12 cellular contexts compared by ENCODE assay signal in genomic region chr22:39173050-39173706, GRCh38. TPM values are rescaled to one million over a fixed set of nuclear protein-coding genes. Genes with fewer than 3 reads are reported as not detected.
A peak's percentile ranks its signal among the peaks of the same experiment; 100 is the strongest.
DNase-seq lines count a peak whose midpoint lies in the region; ATAC-seq and TF ChIP-seq lines count a peak whose summit lies in the region.
"Had no signal": no experiment of that assay in that cellular context is flagged by ENCODE, and none has a peak within 500 bp of the region (broad histone marks: within the 10 kb centered on the region; RNA-seq: fewer than 3 reads in every experiment).

No MANE protein-coding gene starts in this region.

- H3K27me3 ChIP-seq in H9 (ENCODE audit: insufficient read depth, low read length), result no peaks in the 10 kb centered on the region
- no peaks in the 10 kb centered on the region for H3K27me3 ChIP-seq in lung (ENCODE audit: control insufficient read depth, insufficient read depth)
- peaks cover 0 to 8% (median 0%) of the 10 kb centered on the region in 7 donors for H3K27me3 ChIP-seq in spleen (replicated peaks in 1 of 7)
- no peaks in the 10 kb centered on the region for H3K27me3 ChIP-seq in A673 (replicated peaks; ENCODE audit: insufficient read depth, low read depth, low read length, poor library complexity)

- no peaks in the 10 kb centered on the region for H3K79me1 ChIP-seq in H9 (ENCODE audit: insufficient read depth, low read depth, low read length, poor library complexity, severe bottlenecking)

- H3K36me3 Mint-ChIP-seq in H9 (ENCODE audit: insufficient read depth in 1 of 3, low read depth in 3 of 3), result no peaks in the 10 kb centered on the region
- no peaks in the 10 kb centered on the region for H3K36me3 Mint-ChIP-seq in activated T-helper 1 cell treated with anti-CD3 and anti-CD28 coated beads, Interleukin-12 subunit alpha, Interleukin-12 subunit beta, Interleukin-2, Interleukin-4 antibody, amounts not matched to agents 30 ng/mL and 10 ng/mL and 1 ng/mL, durations not matched to agents 14 hours and 24 hours and 36 hours (ENCODE audit: low read depth)

- H4K91ac ChIP-seq in H9 (ENCODE audit: insufficient read length, low read depth, low read length), result peak overlapping the region; percentile 92

- H2BK12ac ChIP-seq in H9 (ENCODE audit: insufficient read length, low read depth, low read length), result peak overlapping the region; percentile 89

- H3K36me3 ChIP-seq in lung (ENCODE audit: control insufficient read depth in 2 of 2, insufficient read depth in 2 of 2, low read length in 2 of 2), result no peaks in the 10 kb centered on the region
- no peaks in the 10 kb centered on the region for H3K36me3 ChIP-seq in spleen
- no peaks in the 10 kb centered on the region for H3K36me3 ChIP-seq in A673 (ENCODE audit: insufficient read depth, low read length, poor library complexity, severe bottlenecking)

- no peak overlapping the region for H2BK120ac ChIP-seq in H9 (ENCODE audit: low read depth, low read length, poor library complexity, severe bottlenecking)

- no peak overlapping the region for H4K8ac ChIP-seq in H9 (replicated peaks; ENCODE audit: insufficient read length, low read depth, low read length)

- ATAC-seq in lung (ENCODE audit: insufficient read depth, low FRiP score), result no peak

- no peaks in the 10 kb centered on the region; the same call in 1 of the 2 replicates for H3K27me3 Mint-ChIP-seq in H9 (ENCODE audit: low read depth)
- peaks cover 5% of the 10 kb centered on the region for H3K27me3 Mint-ChIP-seq in activated T-helper 1 cell treated with anti-CD3 and anti-CD28 coated beads, Interleukin-12 subunit alpha, Interleukin-12 subunit beta, Interleukin-2, Interleukin-4 antibody, amounts not matched to agents 30 ng/mL and 10 ng/mL and 1 ng/mL, durations not matched to agents 14 hours and 24 hours and 36 hours (ENCODE audit: insufficient read depth)

- no peak overlapping the region for H2BK20ac ChIP-seq in H9 (ENCODE audit: low read depth, low read length, poor library complexity, severe bottlenecking)

- peak overlapping the region; percentile 98 for H3K18ac ChIP-seq in H9 (ENCODE audit: insufficient read length, low read depth, low read length)

- intact Hi-C loops in activated T-helper 1 cell treated with anti-CD3 and anti-CD28 coated beads, Interleukin-12 subunit alpha, Interleukin-12 subunit beta, Interleukin-2, Interleukin-4 antibody, amounts not matched to agents 30 ng/mL and 10 ng/mL and 1 ng/mL, durations not matched to agents 14 hours and 24 hours and 36 hours (cut with micrococcal nuclease), result loop anchor here (5.0 kb wide), 2 partner anchors 64 to 354 kb away; no protein-coding TSS in a partner anchor
- intact Hi-C loops in spleen (cut with DNase I; ENCODE audit: low total_unique reads) (loop anchor here (2.0 to 10.0 kb wide), 2 partner anchors 64 to 342 kb away; no protein-coding TSS in a partner anchor), A673 (cut with micrococcal nuclease; ENCODE audit: unreplicated experiment) (loop anchor here (10.0 kb wide), 2 partner anchors 72 to 872 kb away; partner anchors contain the start of gene PDGFB)

- no TSS peak for BruUV-seq in A673 (replicated peaks; lab: Mats Ljungman, UMichigan)

- peak overlapping the region; percentile 30 for H2AK5ac ChIP-seq in H9 (ENCODE audit: insufficient read length, low read length)

- no peak overlapping the region for H3K23ac ChIP-seq in H9 (ENCODE audit: insufficient read length, low read depth, low read length)

- H3K56ac ChIP-seq in H9 (ENCODE audit: insufficient read length, low read depth, low read length), result no peak overlapping the region

- no peak overlapping the region for H3K9ac ChIP-seq in H9 (ENCODE audit: extremely low read depth, insufficient read length, low read length)

- H3K9me3 ChIP-seq in H9 (ENCODE audit: control insufficient read depth, low read depth, low read length), result no peaks in the 10 kb centered on the region
- no peaks in the 10 kb centered on the region for H3K9me3 ChIP-seq in lung (ENCODE audit: control insufficient read depth in 2 of 2, insufficient read depth in 1 of 2, low read length in 1 of 2)
- no peaks in the 10 kb centered on the region for H3K9me3 ChIP-seq in spleen
- no peaks in the 10 kb centered on the region for H3K9me3 ChIP-seq in A673 (ENCODE audit: low read depth, low read length, poor library complexity, severe bottlenecking)

- H2AFZ ChIP-seq in H9 (ENCODE audit: low read length), result no peak overlapping the region

- H3K4me2 ChIP-seq in H9 (ENCODE audit: insufficient read depth, insufficient read length, low read length), result no peak overlapping the region

- CTCF ChIA-PET in A673 (lab: Charles Lee), result interaction anchor here (0.6 to 0.9 kb wide), 2 partner anchors 134 to 136 kb away, joined by 3 to 11 read pairs; no protein-coding TSS in a partner anchor

- no CpG with 5 or more reads among the region's 16 CpGs for WGBS in H9 (ENCODE audit: extremely low coverage, insufficient read length, low lambda C conversion rate)
- 84 to 93% methylated on average over 16 of the region's 16 CpGs for WGBS in lung, 2 donors
- 83 to 91% (median 86%) methylated on average over 16 of the region's 16 CpGs for WGBS in spleen, 5 donors

- H4K5ac ChIP-seq in H9 (ENCODE audit: insufficient read length, low read depth, low read length), result peak overlapping the region; percentile 81

- H3K4ac ChIP-seq in H9 (ENCODE audit: low read depth, low read length), result peak overlapping the region; percentile 13; the same call in 1 of the 2 replicates

- H3K27ac ChIP-seq in H9 (ENCODE audit: insufficient read length, low read depth, low read length) (no peak overlapping the region), lung (ENCODE audit: low read depth in 1 of 2, low read length in 1 of 2) (peak overlapping the region; percentile 50 to 89), spleen (peak overlapping the region; percentile 46 to 94 (median 88)), A673 (ENCODE audit: low read depth, low read length, poor library complexity, severe bottlenecking) (no peak overlapping the region)
- H3K27ac ChIP-seq: HL-60 had no signal

- H2BK15ac ChIP-seq in H9 (ENCODE audit: low read depth, low read length), result no peak overlapping the region

- DNase-seq in H9, result no peak
- DNase-seq in activated T-helper 1 cell treated with anti-CD3 and anti-CD28 coated beads, Interleukin-12 subunit alpha, Interleukin-12 subunit beta, Interleukin-2, Interleukin-4 antibody, amounts not matched to agents 30 ng/mL and 10 ng/mL and 1 ng/mL, durations not matched to agents 14 hours and 24 hours and 36 hours (ENCODE audit: low spot score), result no peak
- DNase-seq in lung (ENCODE audit: low spot score), result no peak
- no peak for DNase-seq in spleen
- no peak for DNase-seq in central memory CD4-positive, alpha-beta T cell
- DNase-seq in activated CD8-positive, alpha-beta memory T cell treated with anti-CD3 and anti-CD28 coated beads, Interleukin-2, amount 50 U/mL, for 4 hours, result no peak
- no peak for DNase-seq in HuH-7 (ENCODE audit: low spot score)
- DNase-seq in A673 (ENCODE audit: low spot score), result no peak
- DNase-seq: amniotic stem cell, mammary epithelial cell, NCI-H2029 treated with DMSO at 0.1 percent for 48 hours had no signal

- peak overlapping the region; percentile 86 to 100 (median 98) for H3K27ac Mint-ChIP-seq in H9
- peak overlapping the region; percentile 63 for H3K27ac Mint-ChIP-seq in activated T-helper 1 cell treated with anti-CD3 and anti-CD28 coated beads, Interleukin-12 subunit alpha, Interleukin-12 subunit beta, Interleukin-2, Interleukin-4 antibody, amounts not matched to agents 30 ng/mL and 10 ng/mL and 1 ng/mL, durations not matched to agents 14 hours and 24 hours and 36 hours

- peaks cover 16% of the 10 kb centered on the region; the same call in 1 of the 2 replicates for H3K4me1 ChIP-seq in H9 (ENCODE audit: insufficient read depth, low read length)
- peaks cover 15 to 51% of the 10 kb centered on the region in 2 donors for H3K4me1 ChIP-seq in lung (ENCODE audit: control insufficient read depth in 2 of 2, insufficient read depth in 2 of 2, low read length in 2 of 2)
- H3K4me1 ChIP-seq in spleen, result peaks cover 36 to 80% (median 76%) of the 10 kb centered on the region in 6 donors
- H3K4me1 ChIP-seq in A673 (ENCODE audit: insufficient read depth, low read length, poor library complexity, severe bottlenecking), result peaks cover 20% of the 10 kb centered on the region

- H2BK5ac ChIP-seq in H9 (ENCODE audit: insufficient read length, low read length), result no peak overlapping the region

- no peaks in the 10 kb centered on the region; a peak in 1 of 5 replicates for H3K9me3 Mint-ChIP-seq in H9
- no peaks in the 10 kb centered on the region for H3K9me3 Mint-ChIP-seq in activated T-helper 1 cell treated with anti-CD3 and anti-CD28 coated beads, Interleukin-12 subunit alpha, Interleukin-12 subunit beta, Interleukin-2, Interleukin-4 antibody, amounts not matched to agents 30 ng/mL and 10 ng/mL and 1 ng/mL, durations not matched to agents 14 hours and 24 hours and 36 hours

- TF ChIP-seq POLR2A in spleen (IDR thresholded peaks at IDR 0.05), result no peak

- no peak for TF ChIP-seq CTCF in H9 (conservative IDR thresholded peaks at IDR 0.05)
- no peak for TF ChIP-seq CTCF in lung (IDR thresholded peaks at IDR 0.05; ENCODE audit: control extremely low read depth, extremely low read depth)
- TF ChIP-seq CTCF in spleen (IDR thresholded peaks at IDR 0.05 in 8 of 11, conservative IDR thresholded peaks at IDR 0.05 in 3 of 11), result no peak
- TF ChIP-seq CTCF in A673 (conservative IDR thresholded peaks at IDR 0.05; ENCODE audit: low read depth, low read length), result no peak

- H3K14ac ChIP-seq in H9 (ENCODE audit: insufficient read depth, low read length), result peak overlapping the region; percentile 64

- no peak overlapping the region for H3T11ph ChIP-seq in H9 (ENCODE audit: low read length)

- H3K4me3 Mint-ChIP-seq in H9, result peak overlapping the region in 1 of 2 experiments; percentile 35; a peak in 2 of 5 replicates
- no peak overlapping the region for H3K4me3 Mint-ChIP-seq in activated T-helper 1 cell treated with anti-CD3 and anti-CD28 coated beads, Interleukin-12 subunit alpha, Interleukin-12 subunit beta, Interleukin-2, Interleukin-4 antibody, amounts not matched to agents 30 ng/mL and 10 ng/mL and 1 ng/mL, durations not matched to agents 14 hours and 24 hours and 36 hours

- no peaks in the 10 kb centered on the region for H3K23me2 ChIP-seq in H9 (ENCODE audit: insufficient read length, low read depth, low read length, poor library complexity, severe bottlenecking)

- POLR2A ChIA-PET in A673 (lab: Charles Lee; ENCODE audit: low non-redundant PET), result interaction anchor here (0.7 kb wide), 1 partner anchor 138 kb away, joined by 4 read pairs; no protein-coding TSS in a partner anchor

- peaks cover 69 to 86% of the 10 kb centered on the region in 2 experiments for H3K4me1 Mint-ChIP-seq in H9
- peaks cover 47% of the 10 kb centered on the region for H3K4me1 Mint-ChIP-seq in activated T-helper 1 cell treated with anti-CD3 and anti-CD28 coated beads, Interleukin-12 subunit alpha, Interleukin-12 subunit beta, Interleukin-2, Interleukin-4 antibody, amounts not matched to agents 30 ng/mL and 10 ng/mL and 1 ng/mL, durations not matched to agents 14 hours and 24 hours and 36 hours (ENCODE audit: low read depth)

- peaks cover 5% of the 10 kb centered on the region for H4K20me1 ChIP-seq in H9 (ENCODE audit: control insufficient read depth, insufficient read depth, insufficient read length)

- H3K4me3 ChIP-seq in lung (no peak overlapping the region), spleen (no peak overlapping the region), A673 (ENCODE audit: low read depth, low read length, poor library complexity, severe bottlenecking) (no peak overlapping the region)

- H3K79me2 ChIP-seq in H9 (ENCODE audit: insufficient read depth, low read length), result no peaks in the 10 kb centered on the region

RNA-seq across cellular contexts. Expression of gene CBX7, which starts 20.7 kb away (rescaled TPM):
- total RNA-seq in H9 (2021) (3.7 and 4.2 TPM in 2 replicates), lung (10 to 100 TPM; 18.1 to 22.9 TPM), spleen (10 to 100 TPM; 50.9 to 99.4 (median 64.6) TPM), A673 (2021) (2.8 and 3.8 TPM in 2 replicates)
- 12.7 and 13.8 TPM in 2 replicates for total RNA-seq in activated T-helper 1 cell treated with anti-CD3 and anti-CD28 coated beads, Interleukin-12 subunit alpha, Interleukin-12 subunit beta, Interleukin-2, Interleukin-4 antibody, amounts not matched to agents 30 ng/mL and 10 ng/mL and 1 ng/mL, durations not matched to agents 14 hours and 24 hours and 36 hours
- polyA plus RNA-seq in lung (10 to 100 TPM; 18.9 to 27.8 TPM), spleen (10 to 100 TPM; 20.2 to 62.0 (median 26.8) TPM)

Comparison
In these comparisons a context has a peak if more than half of its experiments do, and no peak if none do; other contexts are left out.
1. H3K27ac ChIP-seq: peak in lung (2 of 2) and spleen (8 of 8); none in H9 (single experiment) and A673 (single experiment).